ENCODE assay signal across 19 cellular contexts in the genomic region with DNA sequence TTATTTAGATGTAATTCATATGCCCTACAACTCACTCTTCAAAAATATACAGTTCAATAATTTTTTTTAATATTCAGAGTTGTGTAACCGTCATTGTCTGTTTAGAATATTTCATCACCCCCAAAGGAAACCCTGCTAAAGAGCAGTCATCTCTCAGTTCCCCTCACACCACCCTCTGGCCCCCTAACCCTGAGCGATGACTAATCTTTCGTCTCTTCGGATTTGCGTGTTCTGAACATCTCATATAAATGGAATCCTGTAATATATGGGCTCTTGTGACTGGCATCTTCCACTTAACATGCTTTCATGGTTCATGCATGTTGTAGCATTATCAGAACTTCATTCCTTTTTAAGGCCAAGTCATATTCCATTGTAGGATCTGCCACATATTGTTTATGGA.
DNase-seq lines count a peak whose midpoint lies in the region; TF ChIP-seq lines count a peak whose summit lies in the region.
"Had no signal": no experiment of that assay in that cellular context is flagged by ENCODE, and none has a peak within 500 bp of the region (broad histone marks: within the 10 kb centered on the region; RNA-seq: fewer than 3 reads in every experiment).

No MANE protein-coding gene starts in this region.

- no peak overlapping the region for H4K91ac ChIP-seq in trophoblast cell (ENCODE audit: low read depth, low read length)

- no peak overlapping the region for H3K27ac Mint-ChIP-seq in activated CD4-positive, alpha-beta memory T cell treated with anti-CD3 and anti-CD28 coated beads, Interleukin-2, amount 10 ng/mL, durations not matched to agents 7 days and 5 days
- H3K27ac Mint-ChIP-seq: activated naive CD8-positive, alpha-beta T cell treated with anti-CD3 and anti-CD28 coated beads, Interleukin-2, amount 10 ng/mL, durations not matched to agents 7 days and 5 days had no signal

- no peaks in the 10 kb centered on the region for H3K9me2 ChIP-seq in SK-N-SH
- peaks cover 3% of the 10 kb centered on the region; the same call in 1 of the 2 replicates for H3K9me2 ChIP-seq in OCI-LY7 (ENCODE audit: insufficient read depth, low read length)

- H2BK5ac ChIP-seq in trophoblast cell (ENCODE audit: low read depth, low read length, poor library complexity) = no peak overlapping the region

- no peak overlapping the region for H3K4ac ChIP-seq in trophoblast cell (ENCODE audit: low read depth, low read length)

- H3K4me2 ChIP-seq in SK-N-SH (no peak overlapping the region), fibroblast of lung (ENCODE audit: extremely low read depth, insufficient read depth, low read length) (no peak overlapping the region), trophoblast cell (ENCODE audit: low read length) (no peak overlapping the region), OCI-LY7 (ENCODE audit: low read length) (no peak overlapping the region)

- H3K4me3 ChIP-seq in SK-N-SH (ENCODE audit: low read depth in 2 of 2, low read length in 1 of 2) = no peak overlapping the region
- H3K4me3 ChIP-seq in fibroblast of lung (replicated peaks in 1 of 4; ENCODE audit: control extremely low read depth in 1 of 4, insufficient read depth in 1 of 4, low read depth in 3 of 4, low read length in 4 of 4) = no peak overlapping the region
- no peak overlapping the region for H3K4me3 ChIP-seq in trophoblast cell (ENCODE audit: low read depth, low read length)
- no peak overlapping the region for H3K4me3 ChIP-seq in OCI-LY7 (ENCODE audit: low read depth, low read length, poor library complexity, severe bottlenecking)
- H3K4me3 ChIP-seq: gastrocnemius medialis had no signal

- no peak overlapping the region for H2AFZ ChIP-seq in SK-N-SH (ENCODE audit: low read depth)
- H2AFZ ChIP-seq in fibroblast of lung (ENCODE audit: low read length) = no peak overlapping the region
- no peak overlapping the region for H2AFZ ChIP-seq in trophoblast cell (ENCODE audit: insufficient read depth, low read length, poor library complexity)
- H2AFZ ChIP-seq in OCI-LY7 (ENCODE audit: low read length) = no peak overlapping the region

- POLR2A ChIA-PET in SK-N-SH (lab: Yijun Ruan, JAX) = no interaction called here
- POLR2A ChIA-PET in OCI-LY7 (lab: Charles Lee) = no interaction called here
- POLR2A ChIA-PET in activated CD4-positive, alpha-beta memory T cell treated with anti-CD3 and anti-CD28 coated beads, Interleukin-2, amount 10 ng/mL, durations not matched to agents 7 days and 5 days (lab: Charles Lee) = no interaction called here

- H3K36me3 ChIP-seq in SK-N-SH (replicated peaks in 1 of 2; ENCODE audit: control insufficient read depth in 1 of 2, insufficient read depth in 2 of 2, low read length in 1 of 2) = no peaks in the 10 kb centered on the region
- no peaks in the 10 kb centered on the region for H3K36me3 ChIP-seq in fibroblast of lung (ENCODE audit: control insufficient read depth, insufficient read depth, low read length)
- no peaks in the 10 kb centered on the region for H3K36me3 ChIP-seq in trophoblast cell (ENCODE audit: control insufficient read depth in 1 of 2, insufficient read depth in 2 of 2, low read length in 2 of 2)
- no peaks in the 10 kb centered on the region for H3K36me3 ChIP-seq in OCI-LY7 (ENCODE audit: insufficient read depth, low read length)
- H3K36me3 ChIP-seq: BE2C, gastrocnemius medialis had no signal

- intact Hi-C loops in OCI-LY7 (cut with micrococcal nuclease; ENCODE audit: unreplicated experiment) = no loop called here

- no peaks in the 10 kb centered on the region for H3K4me1 Mint-ChIP-seq in activated CD4-positive, alpha-beta memory T cell treated with anti-CD3 and anti-CD28 coated beads, Interleukin-2, amount 10 ng/mL, durations not matched to agents 7 days and 5 days
- H3K4me1 Mint-ChIP-seq: activated naive CD8-positive, alpha-beta T cell treated with anti-CD3 and anti-CD28 coated beads, Interleukin-2, amount 10 ng/mL, durations not matched to agents 7 days and 5 days; immature natural killer cell had no signal

- TF ChIP-seq RAD21 in SK-N-SH (IDR thresholded peaks at IDR 0.05; ENCODE audit: low read length) = no peak

- H3K27ac ChIP-seq in SK-N-SH (ENCODE audit: low read depth in 2 of 2, low read length in 1 of 2) = no peak overlapping the region; a peak in 1 of 4 replicates
- H3K27ac ChIP-seq in fibroblast of lung (ENCODE audit: insufficient read depth, low read length) = peak overlapping the region; percentile 34
- H3K27ac ChIP-seq in trophoblast cell (ENCODE audit: low read depth, low read length) = no peak overlapping the region
- no peak overlapping the region for H3K27ac ChIP-seq in OCI-LY7 (ENCODE audit: low read depth, low read length, poor library complexity, severe bottlenecking)
- H3K27ac ChIP-seq: gastrocnemius medialis had no signal

- no peak overlapping the region for H3K14ac ChIP-seq in trophoblast cell (ENCODE audit: low read length)

- no peak overlapping the region for H3K18ac ChIP-seq in trophoblast cell (ENCODE audit: low read length)

- H3K9ac ChIP-seq in SK-N-SH (no peak overlapping the region), fibroblast of lung (ENCODE audit: insufficient read depth, low read length) (no peak overlapping the region), trophoblast cell (ENCODE audit: low read length) (no peak overlapping the region)

- H3K23ac ChIP-seq in trophoblast cell (ENCODE audit: low read length) = no peak overlapping the region

- 78% methylated on average over 5 of the region's 5 CpGs for WGBS in SK-N-SH (ENCODE audit: low lambda C conversion rate)
- WGBS in trophoblast cell (ENCODE audit: extremely low coverage, insufficient coverage, insufficient read length) = no CpG with 5 or more reads among the region's 5 CpGs

- H3K9me3 ChIP-seq in SK-N-SH (no peaks in the 10 kb centered on the region), fibroblast of lung (ENCODE audit: control insufficient read depth, insufficient read depth, low read depth, low read length) (no peaks in the 10 kb centered on the region), trophoblast cell (ENCODE audit: insufficient read depth, low read depth, low read length) (peaks cover 2% of the 10 kb centered on the region), OCI-LY7 (ENCODE audit: low read length) (no peaks in the 10 kb centered on the region)
- H3K9me3 ChIP-seq: BE2C, gastrocnemius medialis had no signal

- no peaks in the 10 kb centered on the region for H3K27me3 Mint-ChIP-seq in activated CD4-positive, alpha-beta memory T cell treated with anti-CD3 and anti-CD28 coated beads, Interleukin-2, amount 10 ng/mL, durations not matched to agents 7 days and 5 days
- H3K27me3 Mint-ChIP-seq: activated naive CD8-positive, alpha-beta T cell treated with anti-CD3 and anti-CD28 coated beads, Interleukin-2, amount 10 ng/mL, durations not matched to agents 7 days and 5 days had no signal

- H4K8ac ChIP-seq in trophoblast cell (ENCODE audit: low read depth, low read length) = no peak overlapping the region

- CTCF ChIA-PET in SK-N-SH (lab: Yijun Ruan, JAX) = interaction anchor here (1.4 kb wide), 1 partner anchor 77 kb away, joined by 4 read pairs; no protein-coding TSS in a partner anchor
- CTCF ChIA-PET in OCI-LY7 (lab: Charles Lee; ENCODE audit: unreplicated experiment) = no interaction called here
- CTCF ChIA-PET in activated CD4-positive, alpha-beta memory T cell treated with anti-CD3 and anti-CD28 coated beads, Interleukin-2, amount 10 ng/mL, durations not matched to agents 7 days and 5 days (lab: Charles Lee) = no interaction called here

- BruUV-seq in OCI-LY7 (replicated peaks; lab: Mats Ljungman, UMichigan) = no TSS peak

- H3K4me3 Mint-ChIP-seq in activated CD4-positive, alpha-beta memory T cell treated with anti-CD3 and anti-CD28 coated beads, Interleukin-2, amount 10 ng/mL, durations not matched to agents 7 days and 5 days = no peak overlapping the region
- H3K4me3 Mint-ChIP-seq: activated naive CD8-positive, alpha-beta T cell treated with anti-CD3 and anti-CD28 coated beads, Interleukin-2, amount 10 ng/mL, durations not matched to agents 7 days and 5 days; immature natural killer cell had no signal

- no peak overlapping the region for H2BK12ac ChIP-seq in trophoblast cell (ENCODE audit: low read length)

- TF ChIP-seq CTCF in SK-N-SH (IDR thresholded peaks at IDR 0.05) (no peak), fibroblast of lung (conservative IDR thresholded peaks at IDR 0.05 in 1 of 2, IDR thresholded peaks at IDR 0.05 in 1 of 2; ENCODE audit: low read depth in 1 of 2, low read length in 2 of 2) (no peak), OCI-LY7 (conservative IDR thresholded peaks at IDR 0.05; ENCODE audit: low read length) (no peak)

- no peak overlapping the region for H4K12ac ChIP-seq in trophoblast cell (ENCODE audit: low read depth, low read length)

- TF ChIP-seq EP300 in SK-N-SH (IDR thresholded peaks at IDR 0.05; ENCODE audit: borderline replicate concordance in 1 of 2, low read depth in 1 of 2, low read length in 1 of 2) = peak in 1 of 2 experiments; percentile 17; a peak in 1 of 4 replicates

- peaks cover 13 to 31% of the 10 kb centered on the region in 2 experiments for H3K4me1 ChIP-seq in SK-N-SH (ENCODE audit: control insufficient read depth in 1 of 2, insufficient read depth in 2 of 2, low read depth in 1 of 2, low read length in 1 of 2)
- peaks cover 14% of the 10 kb centered on the region for H3K4me1 ChIP-seq in fibroblast of lung (ENCODE audit: control insufficient read depth, extremely low read depth, insufficient read depth, low read length)
- H3K4me1 ChIP-seq in trophoblast cell (ENCODE audit: control insufficient read depth in 1 of 2, insufficient read depth in 2 of 2, low read length in 2 of 2) = no peaks in the 10 kb centered on the region
- H3K4me1 ChIP-seq in OCI-LY7 (ENCODE audit: insufficient read depth, low read length, poor library complexity, severe bottlenecking) = no peaks in the 10 kb centered on the region
- H3K4me1 ChIP-seq: BE2C had no signal

- no peak overlapping the region for H2AK5ac ChIP-seq in trophoblast cell (ENCODE audit: low read length)

- DNase-seq in HT1080 (ENCODE audit: low read depth) (peak; percentile 78), SK-N-SH (no peak), fibroblast of lung (ENCODE audit: low read depth in 2 of 2) (peak; percentile 88 to 94), trophoblast cell (peak; percentile 55 to 72), NCI-H2029 treated with DMSO at 0.1 percent for 48 hours (lab: John Stamatoyannopoulos, UW) (no peak), OCI-LY7 (ENCODE audit: low spot score) (no peak)
- no peak for DNase-seq in stimulated activated CD4-positive, alpha-beta T cell treated with anti-CD3 and anti-CD28 coated beads, Interleukin-2, amount 100 ng/mL, for 24 hours
- DNase-seq in activated CD4-positive, alpha-beta memory T cell treated with anti-CD3 and anti-CD28 coated beads, Interleukin-2, amount 10 ng/mL, durations not matched to agents 7 days and 5 days = no peak
- DNase-seq: activated CD4-positive, CD25-positive, alpha-beta regulatory T cell; activated naive CD8-positive, alpha-beta T cell treated with anti-CD3 and anti-CD28 coated beads, Interleukin-2, amount 10 ng/mL, durations not matched to agents 7 days and 5 days; BE2C; cortex of kidney; DMS53; gastrocnemius medialis; immature natural killer cell; NCI-H1105; NCI-H2227 treated with DMSO at 0.1 percent for 48 hours; PC-3; stimulated activated CD8-positive, alpha-beta memory T cell treated with anti-CD3 and anti-CD28 coated beads, Interleukin-4, amount 100 ng/mL, for 48 hours had no signal

- H4K20me1 ChIP-seq in SK-N-SH (ENCODE audit: insufficient read depth) (no peaks in the 10 kb centered on the region), fibroblast of lung (ENCODE audit: control insufficient read depth, extremely low read depth, insufficient read depth, low read length) (no peaks in the 10 kb centered on the region), OCI-LY7 (ENCODE audit: insufficient read depth, low read length) (no peaks in the 10 kb centered on the region)

- H3F3A ChIP-seq in SK-N-SH (replicated peaks; ENCODE audit: insufficient read depth) = peaks cover 30% of the 10 kb centered on the region

- no peaks in the 10 kb centered on the region for H3K79me1 ChIP-seq in trophoblast cell (ENCODE audit: low read length)

- H2BK120ac ChIP-seq in trophoblast cell (ENCODE audit: insufficient read depth, low read length, poor library complexity) = no peak overlapping the region

- H3K27me3 ChIP-seq in SK-N-SH (ENCODE audit: insufficient read depth) = no peaks in the 10 kb centered on the region
- no peaks in the 10 kb centered on the region for H3K27me3 ChIP-seq in fibroblast of lung (ENCODE audit: control insufficient read depth, insufficient read depth, low read length)
- no peaks in the 10 kb centered on the region for H3K27me3 ChIP-seq in trophoblast cell (ENCODE audit: insufficient read depth, low read length)
- H3K27me3 ChIP-seq: BE2C, gastrocnemius medialis had no signal

- H3K36me3 Mint-ChIP-seq in activated CD4-positive, alpha-beta memory T cell treated with anti-CD3 and anti-CD28 coated beads, Interleukin-2, amount 10 ng/mL, durations not matched to agents 7 days and 5 days (ENCODE audit: low read depth) = no peaks in the 10 kb centered on the region
- H3K36me3 Mint-ChIP-seq: immature natural killer cell had no signal

- no peaks in the 10 kb centered on the region for H3K9me3 Mint-ChIP-seq in activated CD4-positive, alpha-beta memory T cell treated with anti-CD3 and anti-CD28 coated beads, Interleukin-2, amount 10 ng/mL, durations not matched to agents 7 days and 5 days
- H3K9me3 Mint-ChIP-seq: activated naive CD8-positive, alpha-beta T cell treated with anti-CD3 and anti-CD28 coated beads, Interleukin-2, amount 10 ng/mL, durations not matched to agents 7 days and 5 days; immature natural killer cell had no signal

- H3K79me2 ChIP-seq in SK-N-SH (ENCODE audit: insufficient read depth) = no peaks in the 10 kb centered on the region
- no peaks in the 10 kb centered on the region for H3K79me2 ChIP-seq in fibroblast of lung (ENCODE audit: control insufficient read depth, insufficient read depth, low read length)
- peaks cover 1% of the 10 kb centered on the region for H3K79me2 ChIP-seq in trophoblast cell (ENCODE audit: control insufficient read depth, insufficient read depth, low read length, poor library complexity)
- H3K79me2 ChIP-seq in OCI-LY7 (ENCODE audit: insufficient read depth, low read depth, low read length) = no peaks in the 10 kb centered on the region

Comparison
In these comparisons a context has a peak if more than half of its experiments do, and no peak if none do; other contexts are left out.
1. DNase-seq: peak in HT1080 (single experiment), fibroblast of lung (2 of 2) and trophoblast cell (2 of 2); none in SK-N-SH (single experiment), NCI-H2029 treated with DMSO at 0.1 percent for 48 hours (single experiment), OCI-LY7 (single experiment), stimulated activated CD4-positive, alpha-beta T cell treated with anti-CD3 and anti-CD28 coated beads, Interleukin-2, amount 100 ng/mL, for 24 hours (0 of 2) and activated CD4-positive, alpha-beta memory T cell treated with anti-CD3 and anti-CD28 coated beads, Interleukin-2, amount 10 ng/mL, durations not matched to agents 7 days and 5 days (single experiment).